Comparison of ENCODE assay signal across 8 cellular contexts in the genomic region with DNA sequence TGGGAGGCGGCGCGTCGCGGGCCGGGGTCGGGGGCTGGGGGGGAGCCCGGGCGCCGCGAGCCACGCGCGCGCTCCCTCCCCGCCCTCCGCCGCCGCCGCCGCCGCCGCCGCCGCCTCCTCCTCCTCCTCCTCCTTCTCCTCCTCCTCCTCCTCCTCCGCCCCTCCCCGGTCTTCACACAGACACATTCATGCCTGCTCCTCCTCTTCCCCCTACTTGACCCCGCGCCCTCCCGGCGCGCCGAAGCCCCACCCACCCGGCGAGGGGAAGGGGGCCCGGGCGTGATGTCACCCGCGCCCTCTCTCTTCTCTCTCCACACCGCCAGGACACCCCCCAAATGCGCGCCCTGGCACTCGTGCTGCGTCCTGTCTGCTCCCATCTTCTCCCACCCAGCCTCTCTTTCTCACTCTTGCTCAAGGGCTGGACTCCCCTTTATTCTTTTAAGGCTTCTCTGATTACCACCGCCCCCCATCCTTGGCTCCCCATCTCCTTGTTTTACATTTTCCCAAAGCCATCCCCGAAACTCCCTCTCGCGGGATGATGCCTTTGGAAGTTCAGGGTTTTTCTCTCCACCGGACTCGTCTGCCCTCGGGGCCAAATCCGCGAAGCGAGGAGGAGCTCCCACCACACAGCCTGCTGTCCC. TPM values are rescaled to one million over a fixed set of nuclear protein-coding genes. Genes with fewer than 3 reads are reported as not detected.
A peak's percentile ranks its signal among the peaks of the same experiment; 100 is the strongest.
DNase-seq lines count a peak whose midpoint lies in the region; ATAC-seq and TF ChIP-seq lines count a peak whose summit lies in the region.

No MANE protein-coding gene starts in this region.

- no peak for DNase-seq in activated T-cell treated with anti-CD3 and anti-CD28 coated beads, Interleukin-2, amount 50 U/mL, for 4 hours
- DNase-seq in activated T-cell treated with anti-CD3 and anti-CD28 coated beads, Interleukin-2, amount 50 U/mL, for 1 hour = no peak
- peak in 37 of 42 donors; percentile 19 to 79 (median 53) for DNase-seq in head of caudate nucleus
- DNase-seq in omental fat pad (ENCODE audit: low spot score) = peak; percentile 32
- no peak for DNase-seq in NCI-H748 treated with DMSO at 0.1 percent for 48 hours (lab: John Stamatoyannopoulos, UW)
- DNase-seq in GOT3 (lab: John Stamatoyannopoulos, UW) = no peak
- no peak for DNase-seq in cerebellar cortex (ENCODE audit: low spot score)

- no peaks in the 10 kb centered on the region for H3K36me3 Mint-ChIP-seq in activated T-cell treated with anti-CD3 and anti-CD28 coated beads, Interleukin-2, amount 50 U/mL, for 4 hours (ENCODE audit: insufficient read depth)
- peaks cover 6% of the 10 kb centered on the region for H3K36me3 Mint-ChIP-seq in activated T-helper 17 cell treated with anti-CD3 and anti-CD28 coated beads, Interleukin-2, amount 50 U/mL, for 72 hours (ENCODE audit: low read depth)

- intact Hi-C loops in head of caudate nucleus (cut with DNase I) = loop anchor here (10.0 kb wide), 1 partner anchor 263 kb away; no protein-coding TSS in a partner anchor

- H3K9me3 Mint-ChIP-seq in activated T-cell treated with anti-CD3 and anti-CD28 coated beads, Interleukin-2, amount 50 U/mL, for 4 hours = no peaks in the 10 kb centered on the region
- H3K9me3 Mint-ChIP-seq in activated T-helper 17 cell treated with anti-CD3 and anti-CD28 coated beads, Interleukin-2, amount 50 U/mL, for 72 hours = no peaks in the 10 kb centered on the region

- H3K4me1 Mint-ChIP-seq in activated T-cell treated with anti-CD3 and anti-CD28 coated beads, Interleukin-2, amount 50 U/mL, for 4 hours (ENCODE audit: low read depth) = peaks cover 10% of the 10 kb centered on the region
- peaks cover 10% of the 10 kb centered on the region for H3K4me1 Mint-ChIP-seq in activated T-helper 17 cell treated with anti-CD3 and anti-CD28 coated beads, Interleukin-2, amount 50 U/mL, for 72 hours

- peak overlapping the region; percentile 63 for H3K4me3 Mint-ChIP-seq in activated T-cell treated with anti-CD3 and anti-CD28 coated beads, Interleukin-2, amount 50 U/mL, for 4 hours
- peak overlapping the region; percentile 74 for H3K4me3 Mint-ChIP-seq in activated T-helper 17 cell treated with anti-CD3 and anti-CD28 coated beads, Interleukin-2, amount 50 U/mL, for 72 hours

- no peak overlapping the region for H3K27ac Mint-ChIP-seq in activated T-helper 17 cell treated with anti-CD3 and anti-CD28 coated beads, Interleukin-2, amount 50 U/mL, for 72 hours

- peaks cover 49% of the 10 kb centered on the region for H3K27me3 Mint-ChIP-seq in activated T-cell treated with anti-CD3 and anti-CD28 coated beads, Interleukin-2, amount 50 U/mL, for 4 hours (ENCODE audit: low read depth)
- H3K27me3 Mint-ChIP-seq in activated T-helper 17 cell treated with anti-CD3 and anti-CD28 coated beads, Interleukin-2, amount 50 U/mL, for 72 hours = peaks cover 51% of the 10 kb centered on the region

- no peak for TF ChIP-seq CTCF in omental fat pad (IDR thresholded peaks at IDR 0.05)

- no peak for ATAC-seq in activated T-cell treated with anti-CD3 and anti-CD28 coated beads, Interleukin-2, amount 50 U/mL, for 4 hours
- no peak for ATAC-seq in activated T-helper 17 cell treated with anti-CD3 and anti-CD28 coated beads, Interleukin-2, amount 50 U/mL, for 72 hours (replicated peaks)
- ATAC-seq in omental fat pad (ENCODE audit: low FRiP score) = peak; percentile 11

RNA-seq across cellular contexts. Expression of gene GLI3, which starts 1.0 kb away (rescaled TPM):
- under 1 TPM; 0.03 to 0.24 (median 0.13) TPM for total RNA-seq in activated T-cell treated with anti-CD3 and anti-CD28 coated beads, Interleukin-2, amount 50 U/mL, for 4 hours
- total RNA-seq in activated T-helper 17 cell treated with anti-CD3 and anti-CD28 coated beads, Interleukin-2, amount 50 U/mL, for 72 hours = under 1 TPM; 0.17 to 0.74 TPM
- total RNA-seq in omental fat pad = 10 to 100 TPM in 3 of 4 donors, 1 to 10 TPM in 1; 10.0 to 19.2 (median 14.6) TPM

Comparison
In these comparisons a context has a peak if more than half of its experiments do, and no peak if none do; other contexts are left out.
1. DNase-seq: peak in head of caudate nucleus (37 of 42) and omental fat pad (single experiment); none in activated T-cell treated with anti-CD3 and anti-CD28 coated beads, Interleukin-2, amount 50 U/mL, for 4 hours (single experiment), activated T-cell treated with anti-CD3 and anti-CD28 coated beads, Interleukin-2, amount 50 U/mL, for 1 hour (single experiment), NCI-H748 treated with DMSO at 0.1 percent for 48 hours (single experiment), GOT3 (single experiment) and cerebellar cortex (single experiment).
2. RNA of gene GLI3, which starts 1.0 kb away (total RNA-seq): 10.0 to 19.2 TPM in omental fat pad; 0.17 to 0.74 TPM in activated T-helper 17 cell treated with anti-CD3 and anti-CD28 coated beads, Interleukin-2, amount 50 U/mL, for 72 hours and 0.03 to 0.24 TPM in activated T-cell treated with anti-CD3 and anti-CD28 coated beads, Interleukin-2, amount 50 U/mL, for 4 hours; every median in the first group is over 4 times any median in the second.